Comparison of ENCODE assay signal across 6 cellular contexts in genomic region chr11:67372232-67372992, GRCh38. TPM values are rescaled to one million over a fixed set of nuclear protein-coding genes. Genes with fewer than 3 reads are reported as not detected.
A peak's percentile ranks its signal among the peaks of the same experiment; 100 is the strongest.
DNase-seq lines count a peak whose midpoint lies in the region; ATAC-seq and TF ChIP-seq lines count a peak whose summit lies in the region.

No MANE protein-coding gene starts in this region.

- H3K4me1 ChIP-seq in Caco-2, result peaks cover 26% of the 10 kb centered on the region

- POLR2A ChIA-PET in Caco-2 (lab: Charles Lee), result interaction anchor here (0.6 to 1.9 kb wide), 2 partner anchors 19 to 69 kb away, joined by 3 to 31 read pairs; partner anchors contain the start of gene POLD4
- POLR2A ChIA-PET in activated B cell treated with CpG ODN at 0.5 μM for 24 hours (lab: Charles Lee), result interaction anchor here (0.5 to 26.4 kb wide), 15 partner anchors 4 to 113 kb away, joined by 3 to 1307 read pairs (median 6); partner anchors contain the start of genes AIP, ANKRD13D, CLCF1 and POLD4

- intact Hi-C loops in Caco-2 (cut with micrococcal nuclease; ENCODE audit: unreplicated experiment) (no loop called here), activated B cell treated with CpG ODN at 0.5 μM for 24 hours (cut with micrococcal nuclease) (no loop called here)

- peak overlapping the region; percentile 95 for H3K4me3 Mint-ChIP-seq in Caco-2 (ENCODE audit: unreplicated experiment)
- peak overlapping the region; percentile 90 for H3K4me3 Mint-ChIP-seq in activated B cell treated with CpG ODN at 0.5 μM for 24 hours
- peak overlapping the region; percentile 69 for H3K4me3 Mint-ChIP-seq in mesothelial cell of epicardium

- H3K4me1 Mint-ChIP-seq in Caco-2 (ENCODE audit: low read depth, unreplicated experiment), result no peaks in the 10 kb centered on the region
- peaks cover 67% of the 10 kb centered on the region for H3K4me1 Mint-ChIP-seq in activated B cell treated with CpG ODN at 0.5 μM for 24 hours
- H3K4me1 Mint-ChIP-seq in mesothelial cell of epicardium, result peaks cover 62% of the 10 kb centered on the region

- H3K36me3 Mint-ChIP-seq in Caco-2 (ENCODE audit: insufficient read depth, unreplicated experiment) (peaks cover 8% of the 10 kb centered on the region), activated B cell treated with CpG ODN at 0.5 μM for 24 hours (ENCODE audit: low read depth) (peaks cover 29% of the 10 kb centered on the region), mesothelial cell of epicardium (no peaks in the 10 kb centered on the region)

- BruUV-seq in Caco-2 (replicated peaks; lab: Mats Ljungman, UMichigan), result no TSS peak

- H3K9me3 Mint-ChIP-seq in Caco-2 (ENCODE audit: unreplicated experiment) (no peaks in the 10 kb centered on the region), activated B cell treated with CpG ODN at 0.5 μM for 24 hours (no peaks in the 10 kb centered on the region), mesothelial cell of epicardium (no peaks in the 10 kb centered on the region)

- H3K27ac Mint-ChIP-seq in Caco-2 (ENCODE audit: unreplicated experiment) (no peak overlapping the region), activated B cell treated with CpG ODN at 0.5 μM for 24 hours (no peak overlapping the region), mesothelial cell of epicardium (no peak overlapping the region)

- TF ChIP-seq CTCF in Caco-2 (IDR thresholded peaks at IDR 0.05; ENCODE audit: insufficient read depth in 1 of 2, low read depth in 1 of 2, low read length in 1 of 2, severe bottlenecking in 1 of 2, unreplicated experiment in 1 of 2) (no peak), activated B cell treated with CpG ODN at 0.5 μM for 24 hours (IDR thresholded peaks at IDR 0.05) (no peak), mesothelial cell of epicardium (IDR thresholded peaks at IDR 0.05; ENCODE audit: unreplicated experiment) (no peak)

- no peaks in the 10 kb centered on the region for H3K27me3 ChIP-seq in Caco-2 (replicated peaks; ENCODE audit: control insufficient read depth, insufficient read depth, low read length)

- peak in 1 of 2 experiments; percentile 61 for DNase-seq in Caco-2
- DNase-seq in activated B cell treated with CpG ODN at 0.5 μM for 24 hours, result no peak
- DNase-seq in mesothelial cell of epicardium (ENCODE audit: low spot score in 2 of 2, unreplicated experiment in 2 of 2), result no peak
- no peak for DNase-seq in stimulated activated CD4-positive, alpha-beta T cell treated with anti-CD3 and anti-CD28 coated beads, Interleukin-4, amount 100 ng/mL, for 24 hours

- CTCF ChIA-PET in Caco-2 (lab: Charles Lee), result interaction anchor here (0.7 to 21.4 kb wide), 8 partner anchors 10 to 55 kb away, joined by 4 to 775 read pairs (median 8); partner anchors contain the start of genes POLD4 and RAD9A
- CTCF ChIA-PET in activated B cell treated with CpG ODN at 0.5 μM for 24 hours (lab: Charles Lee), result interaction anchor here (1.4 to 22.6 kb wide), 7 partner anchors 10 to 104 kb away, joined by 3 to 735 read pairs (median 25); partner anchors contain the start of genes POLD4 and RAD9A

- no peaks in the 10 kb centered on the region for H3K9me3 ChIP-seq in Caco-2

- ATAC-seq in activated B cell treated with CpG ODN at 0.5 μM for 24 hours (ENCODE audit: low read depth) (no peak), GM18873 (IDR thresholded peaks at IDR 0.05; ENCODE audit: low FRiP score, unreplicated experiment) (no peak), GM21390 (IDR thresholded peaks at IDR 0.05; ENCODE audit: unreplicated experiment) (no peak)

- H3K27me3 Mint-ChIP-seq in Caco-2 (ENCODE audit: insufficient read depth, unreplicated experiment), result no peaks in the 10 kb centered on the region
- no peaks in the 10 kb centered on the region for H3K27me3 Mint-ChIP-seq in activated B cell treated with CpG ODN at 0.5 μM for 24 hours
- H3K27me3 Mint-ChIP-seq in mesothelial cell of epicardium (ENCODE audit: low read depth), result peaks cover 7% of the 10 kb centered on the region

- H3K36me3 ChIP-seq in Caco-2 (ENCODE audit: control insufficient read depth, insufficient read depth, low read length), result no peaks in the 10 kb centered on the region

- H3K4me3 ChIP-seq in Caco-2 (ENCODE audit: low read depth, low read length), result peak overlapping the region; percentile 86

RNA-seq across cellular contexts. Expression of gene CLCF1, which starts 1.0 kb away (rescaled TPM):
- 4.5 and 5.8 TPM in 2 replicates for total RNA-seq in Caco-2 (2022)
- 28.2 and 30.7 TPM in 2 replicates for total RNA-seq in activated B cell treated with CpG ODN at 0.5 μM for 24 hours
- total RNA-seq in mesothelial cell of epicardium, result 5.9 to 6.3 TPM (median 6.1 TPM) in 3 replicates

RNA-seq across cellular contexts. Expression of gene POLD4, which starts 19.1 kb away (rescaled TPM):
- 29.8 and 30.8 TPM in 2 replicates for total RNA-seq in Caco-2 (2022)
- 166 and 169 TPM in 2 replicates for total RNA-seq in activated B cell treated with CpG ODN at 0.5 μM for 24 hours
- 32.0 to 37.9 TPM (median 32.2 TPM) in 3 replicates for total RNA-seq in mesothelial cell of epicardium

RNA-seq across cellular contexts. Expression of gene RAD9A, which starts 19.4 kb away (rescaled TPM):
- total RNA-seq in Caco-2 (2022) (55.1 and 63.5 TPM in 2 replicates), activated B cell treated with CpG ODN at 0.5 μM for 24 hours (30.4 and 35.2 TPM in 2 replicates), mesothelial cell of epicardium (44.7 to 48.8 TPM (median 48.7 TPM) in 3 replicates)

RNA-seq across cellular contexts. Expression of gene PPP1CA, which starts 29.2 kb away (rescaled TPM):
- 384 and 389 TPM in 2 replicates for total RNA-seq in Caco-2 (2022)
- 349 and 354 TPM in 2 replicates for total RNA-seq in activated B cell treated with CpG ODN at 0.5 μM for 24 hours
- 103 to 107 TPM (median 103 TPM) in 3 replicates for total RNA-seq in mesothelial cell of epicardium

RNA-seq across cellular contexts. Expression of gene TBC1D10C, which starts 31.5 kb away (rescaled TPM):
- total RNA-seq in Caco-2 (2022) (0.26 TPM in 1 of 2 replicates, not detected in the other), activated B cell treated with CpG ODN at 0.5 μM for 24 hours (158 and 163 TPM in 2 replicates), mesothelial cell of epicardium (0.41 to 0.82 TPM (median 0.74 TPM) in 3 replicates)
